In genomic region chr2:147098946-147099345, GRCh38 we compare ENCODE assay signal across 26 cellular contexts.
"Had no signal": no experiment of that assay in that cellular context is flagged by ENCODE, and none has a peak within 500 bp of the region (broad histone marks: within the 10 kb centered on the region; RNA-seq: fewer than 3 reads in every experiment).

No MANE protein-coding gene starts in this region.

- ATAC-seq: foreskin keratinocyte; gastroesophageal sphincter; heart left ventricle; left cardiac atrium; left lung; naive thymus-derived CD4-positive, alpha-beta T cell; psoas muscle; right cardiac atrium; stimulated activated naive B cell treated with anti-CD40 and anti-IgM and Interleukin-4, amounts not matched to agents 10 μg/mL and 1 μg/mL and 100 μg/mL, for 72 hours had no signal

- H3K9me3 Mint-ChIP-seq: stimulated activated naive CD8-positive, alpha-beta T cell treated with anti-CD3 and anti-CD28 coated beads, Interleukin-15, Interleukin-2, amounts not matched to agents 100 ng/mL and 50 ng/mL, for 24 hours had no signal

- H3K9me3 ChIP-seq: colonic mucosa, esophagus squamous epithelium, gastroesophageal sphincter, heart left ventricle, left lung, psoas muscle, thoracic aorta, tibial nerve, upper lobe of left lung had no signal

- H3K27me3 Mint-ChIP-seq: stimulated activated naive B cell treated with anti-CD40 and anti-IgM and Interleukin-4, amounts not matched to agents 10 μg/mL and 1 μg/mL and 100 μg/mL, for 72 hours; stimulated activated naive CD8-positive, alpha-beta T cell treated with anti-CD3 and anti-CD28 coated beads, Interleukin-15, Interleukin-2, amounts not matched to agents 100 ng/mL and 50 ng/mL, for 24 hours had no signal

- H3K36me3 ChIP-seq: colonic mucosa, esophagus squamous epithelium, gastroesophageal sphincter, heart left ventricle, left lung, neural progenitor cell, thoracic aorta, tibial nerve, upper lobe of left lung had no signal

- DNase-seq: colonic mucosa; dermis blood vessel endothelial cell; effector memory CD4-positive, alpha-beta T cell; erythroblast; esophagus squamous epithelium; foreskin keratinocyte; heart left ventricle; left cardiac atrium; left lung; mesendoderm; midbrain; naive thymus-derived CD4-positive, alpha-beta T cell; psoas muscle; right cardiac atrium; small intestine; stimulated activated CD4-positive, alpha-beta T cell treated with anti-CD3 and anti-CD28 coated beads, Interleukin-15, amount 100 ng/mL, for 24 hours; stimulated activated CD4-positive, alpha-beta T cell treated with anti-CD3 and anti-CD28 coated beads, Interleukin-2, amount 100 ng/mL, for 48 hours; stimulated activated naive B cell treated with anti-CD40 and anti-IgM and Interleukin-4, amounts not matched to agents 10 μg/mL and 1 μg/mL and 100 μg/mL, for 72 hours; upper lobe of left lung had no signal

- H3K4me1 Mint-ChIP-seq: naive thymus-derived CD4-positive, alpha-beta T cell; nephron; stimulated activated naive B cell treated with anti-CD40 and anti-IgM and Interleukin-4, amounts not matched to agents 10 μg/mL and 1 μg/mL and 100 μg/mL, for 72 hours had no signal

- H3K27me3 ChIP-seq: colonic mucosa, esophagus squamous epithelium, foreskin keratinocyte, gastroesophageal sphincter, hepatocyte, left lung, neural progenitor cell, tibial nerve, upper lobe of left lung had no signal

- H3K79me2 ChIP-seq: hepatocyte had no signal

- H3K4me1 ChIP-seq: colonic mucosa, heart left ventricle, left lung, psoas muscle, tibial nerve, upper lobe of left lung had no signal

- H3K9ac ChIP-seq: neural progenitor cell had no signal

- H2AFZ ChIP-seq: hepatocyte, neural progenitor cell had no signal

- H3K36me3 Mint-ChIP-seq: neural progenitor cell; stimulated activated naive B cell treated with anti-CD40 and anti-IgM and Interleukin-4, amounts not matched to agents 10 μg/mL and 1 μg/mL and 100 μg/mL, for 72 hours had no signal

- H3K27ac ChIP-seq: colonic mucosa, esophagus squamous epithelium, foreskin keratinocyte, gastroesophageal sphincter, heart left ventricle, hepatocyte, left lung, neural progenitor cell, psoas muscle, thoracic aorta, tibial nerve, upper lobe of left lung had no signal

- H3K27ac Mint-ChIP-seq: naive thymus-derived CD4-positive, alpha-beta T cell; nephron; neural progenitor cell; stimulated activated naive B cell treated with anti-CD40 and anti-IgM and Interleukin-4, amounts not matched to agents 10 μg/mL and 1 μg/mL and 100 μg/mL, for 72 hours; stimulated activated naive CD8-positive, alpha-beta T cell treated with anti-CD3 and anti-CD28 coated beads, Interleukin-15, Interleukin-2, amounts not matched to agents 100 ng/mL and 50 ng/mL, for 24 hours had no signal

- H3K4me3 ChIP-seq: colonic mucosa, esophagus squamous epithelium, gastroesophageal sphincter, heart left ventricle, hepatocyte, left lung, neural progenitor cell, psoas muscle, thoracic aorta, tibial nerve, upper lobe of left lung had no signal

- H3K4me3 Mint-ChIP-seq: naive thymus-derived CD4-positive, alpha-beta T cell; nephron; neural progenitor cell; stimulated activated naive B cell treated with anti-CD40 and anti-IgM and Interleukin-4, amounts not matched to agents 10 μg/mL and 1 μg/mL and 100 μg/mL, for 72 hours; stimulated activated naive CD8-positive, alpha-beta T cell treated with anti-CD3 and anti-CD28 coated beads, Interleukin-15, Interleukin-2, amounts not matched to agents 100 ng/mL and 50 ng/mL, for 24 hours had no signal

- H3K4me2 ChIP-seq: hepatocyte, neural progenitor cell had no signal
